Comparison of ENCODE assay signal across 8 cellular contexts in genomic region chr1:75785964-75786853, GRCh38. TPM values are rescaled to one million over a fixed set of nuclear protein-coding genes. Genes with fewer than 3 reads are reported as not detected.
DNase-seq lines count a peak whose midpoint lies in the region; ATAC-seq, FAIRE-seq and TF ChIP-seq lines count a peak whose summit lies in the region.

Gene RABGGTB (plus strand): TSS chr1:75786256. CDS start chr1:75786272, 16 bp downstream.

- H3K9me3 ChIP-seq in HUES64 (ENCODE audit: insufficient read depth, low read depth, low read length) (no peaks in the 10 kb centered on the region), OCI-LY1 (ENCODE audit: low read length) (no peaks in the 10 kb centered on the region), mesodermal cell (ENCODE audit: control insufficient read depth, low read length) (peaks cover 4% of the 10 kb centered on the region)

- intact Hi-C loops in Calu3 (cut with micrococcal nuclease; ENCODE audit: unreplicated experiment): no loop called here

- peak; percentile 82 for FAIRE-seq in endometrium (lab: Jason Lieb, UNC)

- peak within 1 kb of the TSS; percentile 94 for H3K27ac Mint-ChIP-seq in Calu3 (ENCODE audit: unreplicated experiment)

- CTCF ChIA-PET in Calu3 (lab: Charles Lee): interaction anchor here (0.8 to 1.3 kb wide), 2 partner anchors 16 to 553 kb away, joined by 3 read pairs; no protein-coding TSS in a partner anchor

- peak within 1 kb of the TSS; percentile 88 for H3K4me3 Mint-ChIP-seq in Calu3 (ENCODE audit: low read depth, unreplicated experiment)

- peak; percentile 96 for DNase-seq in Calu3
- DNase-seq in activated CD8-positive, alpha-beta memory T cell treated with anti-CD3 and anti-CD28 coated beads, Interleukin-2, amount 50 U/mL, for 4 hours: peak; percentile 93
- DNase-seq in stimulated activated CD8-positive, alpha-beta memory T cell treated with anti-CD3 and anti-CD28 coated beads, Interleukin-15, amount 100 ng/mL, for 4 hours (ENCODE audit: low read depth in 2 of 2): peak; percentile 86 to 89

- 0 out of 2 replicates have a peak, but pooled peaks cover 2% of the 10 kb centered on the region for H4K20me1 ChIP-seq in OCI-LY1 (ENCODE audit: insufficient read depth, low read length)

- H3K4me3 ChIP-seq in HUES64 (ENCODE audit: low read length) (peak within 1 kb of the TSS; percentile 84), OCI-LY1 (ENCODE audit: low read depth, low read length, poor library complexity, severe bottlenecking) (peak within 1 kb of the TSS; percentile 92), mesodermal cell (ENCODE audit: extremely low read depth, insufficient read depth, low read length, poor library complexity, severe bottlenecking) (peak within 1 kb of the TSS; percentile 75)

- under 1% methylated on average over 28 of the region's 28 CpGs for WGBS in HUES64
- 1% methylated on average over 18 to 22 of the region's 28 CpGs for WGBS in mesodermal cell (ENCODE audit: insufficient coverage in 2 of 2), 2 experiments

- no peaks in the 10 kb centered on the region; the same call in 1 of the 2 replicates for H3F3A ChIP-seq in OCI-LY1 (ENCODE audit: insufficient read depth, low read length)

- peaks cover 4% of the 10 kb centered on the region for H3K27me3 Mint-ChIP-seq in Calu3 (ENCODE audit: unreplicated experiment)

- H3K9me3 Mint-ChIP-seq in Calu3 (ENCODE audit: low read depth, unreplicated experiment): peaks cover 2% of the 10 kb centered on the region

- peaks cover 23% of the 10 kb centered on the region for H3K4me1 Mint-ChIP-seq in Calu3 (ENCODE audit: low read depth, unreplicated experiment)

- ATAC-seq in GM21447 (IDR thresholded peaks at IDR 0.05; ENCODE audit: unreplicated experiment): peak; percentile 66

- H3K9me2 ChIP-seq in OCI-LY1 (ENCODE audit: low read depth, low read length): no peaks in the 10 kb centered on the region

- TF ChIP-seq CTCF in Calu3 (IDR thresholded peaks at IDR 0.05; ENCODE audit: unreplicated experiment) (no peak), OCI-LY1 (IDR thresholded peaks at IDR 0.05; ENCODE audit: low read length) (no peak)

- H3K36me3 ChIP-seq in HUES64 (ENCODE audit: insufficient read depth, low read length) (peaks cover 42% of the 10 kb centered on the region), OCI-LY1 (ENCODE audit: insufficient read depth, low read length) (peaks cover 46% of the 10 kb centered on the region), mesodermal cell (ENCODE audit: control insufficient read depth, insufficient read depth, low read length) (peaks cover 40% of the 10 kb centered on the region)

- peak within 1 kb of the TSS; percentile 54 for H3K27ac ChIP-seq in HUES64 (ENCODE audit: low read depth, low read length)
- peak within 1 kb of the TSS; percentile 96 for H3K27ac ChIP-seq in OCI-LY1 (ENCODE audit: low read depth, low read length, poor library complexity, severe bottlenecking)
- peak within 1 kb of the TSS; percentile 84 for H3K27ac ChIP-seq in mesodermal cell (ENCODE audit: low read depth, low read length, severe bottlenecking)

- peak within 1 kb of the TSS; percentile 96 for H3K9ac ChIP-seq in HUES64 (ENCODE audit: low read depth, low read length)
- peak within 1 kb of the TSS; percentile 93 for H3K9ac ChIP-seq in OCI-LY1 (ENCODE audit: low read length)

- BruUV-seq in Calu3 (replicated peaks; lab: Mats Ljungman, UMichigan): TSS peak; percentile 65

- peaks cover 17% of the 10 kb centered on the region for H3K4me1 ChIP-seq in HUES64 (ENCODE audit: insufficient read depth, low read length)
- H3K4me1 ChIP-seq in OCI-LY1 (ENCODE audit: insufficient read depth, low read length, severe bottlenecking): peaks cover 58% of the 10 kb centered on the region
- H3K4me1 ChIP-seq in mesodermal cell (ENCODE audit: control insufficient read depth, insufficient read depth, low read length, poor library complexity, severe bottlenecking): peaks cover 11% of the 10 kb centered on the region

- no peak within 1 kb of the TSS for H2AFZ ChIP-seq in OCI-LY1 (ENCODE audit: low read length)

- H3K79me2 ChIP-seq in OCI-LY1 (ENCODE audit: insufficient read depth, low read length): peaks cover 44% of the 10 kb centered on the region

- H3K27me3 ChIP-seq in HUES64 (ENCODE audit: insufficient read depth, low read length) (no peaks in the 10 kb centered on the region), OCI-LY1 (ENCODE audit: insufficient read depth, low read length) (no peaks in the 10 kb centered on the region)

- H3K36me3 Mint-ChIP-seq in Calu3 (ENCODE audit: insufficient read depth, unreplicated experiment): peaks cover 59% of the 10 kb centered on the region

- peak within 1 kb of the TSS; percentile 94 for H3K4me2 ChIP-seq in OCI-LY1 (ENCODE audit: low read length)

RNA-seq across cellular contexts. Expression of gene RABGGTB, which starts in this region (rescaled TPM):
- 98.8 and 105 TPM in 2 replicates for total RNA-seq in Calu3 (2022)
- 86.6 TPM for polyA plus RNA-seq in HUES64 (2013, experiment 1 of 2)
- 66.9 TPM for polyA plus RNA-seq in HUES64 (2013, experiment 2 of 2)
- polyA plus RNA-seq in mesodermal cell (2013, experiment 1 of 2): 92.0 TPM
- polyA plus RNA-seq in mesodermal cell (2013, experiment 2 of 2): 86.3 TPM

Comparison
In these comparisons a context has a peak if more than half of its experiments do, and no peak if none do; other contexts are left out.
1. Peak in every context shown above with its lines: DNase-seq, ATAC-seq, H3K4me3 ChIP-seq and H3K27ac ChIP-seq.